16 cellular contexts compared by ENCODE assay signal in genomic region chr19:335486-336066, GRCh38. TPM values are rescaled to one million over a fixed set of nuclear protein-coding genes. Genes with fewer than 3 reads are reported as not detected.
"Had no signal": no experiment of that assay in that cellular context is flagged by ENCODE, and none has a peak within 500 bp of the region (broad histone marks: within the 10 kb centered on the region; RNA-seq: fewer than 3 reads in every experiment).

No MANE protein-coding gene starts in this region.

- H3K27me3 Mint-ChIP-seq: naive thymus-derived CD4-positive, alpha-beta T cell had no signal

- H3K9me3 ChIP-seq: pancreas, uterus had no signal

- H3K4me3 ChIP-seq: cardiac muscle cell, dorsolateral prefrontal cortex, neural progenitor cell, pancreas, uterus had no signal

- ATAC-seq: activated naive CD4-positive, alpha-beta T cell treated with anti-CD3 and anti-CD28 coated beads, Interleukin-2, amount 50 U/mL, for 72 hours; naive thymus-derived CD4-positive, alpha-beta T cell had no signal

- H3K27me3 ChIP-seq: cardiac muscle cell, dorsolateral prefrontal cortex, neural progenitor cell, pancreas, uterus had no signal

- H3K36me3 ChIP-seq: cardiac muscle cell, uterus had no signal

- H3K4me2 ChIP-seq: neural progenitor cell had no signal

- H3K4me3 Mint-ChIP-seq: endodermal cell; naive thymus-derived CD4-positive, alpha-beta T cell; neural progenitor cell had no signal

- H3K4me1 Mint-ChIP-seq: endodermal cell had no signal

- H3K27ac ChIP-seq: cardiac muscle cell, dorsolateral prefrontal cortex, epithelial cell of prostate, neural progenitor cell, pancreas, uterus, WERI-Rb-1 had no signal

- H3K27ac Mint-ChIP-seq: endodermal cell, neural progenitor cell had no signal

- DNase-seq: activated CD4-positive, alpha-beta T cell treated with anti-CD3 and anti-CD28 coated beads, Interleukin-2, amount 50 U/mL, for 48 hours; activated gamma-delta T cell; endodermal cell; foreskin melanocyte; naive thymus-derived CD4-positive, alpha-beta T cell; stimulated activated naive CD4-positive, alpha-beta T cell; SW 1271; T-helper 2 cell; WERI-Rb-1 had no signal

- H2AFZ ChIP-seq: neural progenitor cell had no signal

- H3K4me1 ChIP-seq: neural progenitor cell, pancreas, uterus had no signal

- H3K9ac ChIP-seq: neural progenitor cell had no signal

RNA-seq across cellular contexts. Expression of gene PLPP2, which starts 44.4 kb away (rescaled TPM):
- polyA plus RNA-seq: cardiac muscle cell; naive thymus-derived CD4-positive, alpha-beta T cell had no signal
